ENCODE assay signal across 23 cellular contexts in the genomic region with DNA sequence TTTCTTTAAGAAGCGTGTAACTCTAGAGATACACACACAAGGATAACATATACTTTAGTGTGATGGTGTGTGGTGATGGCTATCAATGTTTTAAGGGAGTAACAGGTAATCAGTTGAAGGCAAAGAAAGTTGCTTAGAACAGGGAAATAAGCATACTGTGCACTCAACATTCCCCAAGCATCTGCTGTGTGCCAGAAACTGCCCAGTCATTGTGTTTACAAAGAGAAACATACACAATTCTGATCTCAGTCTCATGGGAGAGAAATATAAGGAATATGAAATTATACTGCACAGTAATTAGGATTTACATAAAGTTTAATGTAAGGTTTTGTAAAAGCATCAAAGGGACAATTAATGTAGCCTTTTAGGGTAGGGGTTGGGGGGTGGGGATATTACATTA.
A peak's percentile ranks its signal among the peaks of the same experiment; 100 is the strongest.
DNase-seq lines count a peak whose midpoint lies in the region; ATAC-seq and TF ChIP-seq lines count a peak whose summit lies in the region.
"Had no signal": no experiment of that assay in that cellular context is flagged by ENCODE, and none has a peak within 500 bp of the region (broad histone marks: within the 10 kb centered on the region; RNA-seq: fewer than 3 reads in every experiment).

No MANE protein-coding gene starts in this region.

- H4K20me1 ChIP-seq in smooth muscle cell (ENCODE audit: low read depth), result no peaks in the 10 kb centered on the region

- H3K27ac ChIP-seq in smooth muscle cell (ENCODE audit: low read depth), result no peak overlapping the region
- H3K27ac ChIP-seq: GM23248, Peyer's patch had no signal

- H2AFZ ChIP-seq in smooth muscle cell (ENCODE audit: low read depth), result peak overlapping the region; percentile 4
- H2AFZ ChIP-seq: GM23248 had no signal

- H3K4me2 ChIP-seq in smooth muscle cell, result no peak overlapping the region

- H3K4me1 ChIP-seq in smooth muscle cell (ENCODE audit: low read depth), result peaks cover 5% of the 10 kb centered on the region
- H3K4me1 ChIP-seq: Peyer's patch had no signal

- H3K36me3 ChIP-seq in smooth muscle cell (ENCODE audit: low read depth), result no peaks in the 10 kb centered on the region
- H3K36me3 ChIP-seq: HAP-1, Peyer's patch had no signal

- H3K9me3 ChIP-seq in smooth muscle cell (replicated peaks; ENCODE audit: low read depth), result no peaks in the 10 kb centered on the region
- H3K9me3 ChIP-seq: HAP-1, Peyer's patch had no signal

- TF ChIP-seq CTCF in fibroblast of pulmonary artery (IDR thresholded peaks at IDR 0.05; ENCODE audit: low read length, missing control alignments) (no peak), smooth muscle cell (IDR thresholded peaks at IDR 0.05; ENCODE audit: borderline replicate concordance, insufficient read depth, poor library complexity, severe bottlenecking) (no peak)

- H3K4me3 ChIP-seq in fibroblast of pulmonary artery (replicated peaks; ENCODE audit: low read depth, low read length), result no peak overlapping the region
- H3K4me3 ChIP-seq in smooth muscle cell, result no peak overlapping the region
- H3K4me3 ChIP-seq: GM12878, GM23248, HAP-1, Peyer's patch had no signal

- ATAC-seq in HG02973 (IDR thresholded peaks at IDR 0.05; ENCODE audit: unreplicated experiment), result no peak
- ATAC-seq: GM12878 had no signal

- H3K79me2 ChIP-seq in smooth muscle cell (ENCODE audit: low read depth), result no peaks in the 10 kb centered on the region

- H3K27me3 ChIP-seq in smooth muscle cell (ENCODE audit: low read depth), result no peaks in the 10 kb centered on the region
- H3K27me3 ChIP-seq: Peyer's patch had no signal

- no peak overlapping the region for H3K9ac ChIP-seq in smooth muscle cell (ENCODE audit: low read depth)
- H3K9ac ChIP-seq: GM23248 had no signal

- DNase-seq in NCI-H2171 treated with DMSO at 0.1 percent for 48 hours (lab: John Stamatoyannopoulos, UW), result peak; percentile 2
- DNase-seq in NCI-H2171 (lab: John Stamatoyannopoulos, UW), result no peak
- peak; percentile 83 for DNase-seq in NCI-H69 (lab: John Stamatoyannopoulos, UW)
- DNase-seq in fibroblast of pulmonary artery (ENCODE audit: low read depth), result peak; percentile 1
- DNase-seq in smooth muscle cell (lab: John Stamatoyannopoulos, UW; ENCODE audit: unreplicated experiment), result no peak
- DNase-seq in NOMO-1 treated with dmso at 0.1 percent for 144 hours (lab: John Stamatoyannopoulos, UW; ENCODE audit: unreplicated experiment), result no peak
- DNase-seq in amygdala (lab: John Stamatoyannopoulos, UW), result no peak
- DNase-seq: 8988T, Calu3, DMS79, EL, GDM1, GM23248, HFFc6, NCI-H1048, NCI-H1694, NCI-H2029 treated with DMSO at 0.1 percent for 48 hours, NCI-H526, Peyer's patch, SHP77 treated with DMSO at 0.1 percent for 48 hours had no signal

- WGBS in smooth muscle cell (ENCODE audit: low lambda C conversion rate), result 81% methylated on average over 1 of the region's 1 CpG

- H3F3A ChIP-seq in smooth muscle cell (ENCODE audit: low read depth), result no peaks in the 10 kb centered on the region

Comparison
In these comparisons a context has a peak if more than half of its experiments do, and no peak if none do; other contexts are left out.
1. DNase-seq: peak in NCI-H2171 treated with DMSO at 0.1 percent for 48 hours (single experiment), NCI-H69 (single experiment) and fibroblast of pulmonary artery (single experiment); none in NCI-H2171 (single experiment), smooth muscle cell (single experiment), NOMO-1 treated with dmso at 0.1 percent for 144 hours (single experiment) and amygdala (0 of 56).